Comparison of ENCODE assay signal across 7 cellular contexts in the genomic region with DNA sequence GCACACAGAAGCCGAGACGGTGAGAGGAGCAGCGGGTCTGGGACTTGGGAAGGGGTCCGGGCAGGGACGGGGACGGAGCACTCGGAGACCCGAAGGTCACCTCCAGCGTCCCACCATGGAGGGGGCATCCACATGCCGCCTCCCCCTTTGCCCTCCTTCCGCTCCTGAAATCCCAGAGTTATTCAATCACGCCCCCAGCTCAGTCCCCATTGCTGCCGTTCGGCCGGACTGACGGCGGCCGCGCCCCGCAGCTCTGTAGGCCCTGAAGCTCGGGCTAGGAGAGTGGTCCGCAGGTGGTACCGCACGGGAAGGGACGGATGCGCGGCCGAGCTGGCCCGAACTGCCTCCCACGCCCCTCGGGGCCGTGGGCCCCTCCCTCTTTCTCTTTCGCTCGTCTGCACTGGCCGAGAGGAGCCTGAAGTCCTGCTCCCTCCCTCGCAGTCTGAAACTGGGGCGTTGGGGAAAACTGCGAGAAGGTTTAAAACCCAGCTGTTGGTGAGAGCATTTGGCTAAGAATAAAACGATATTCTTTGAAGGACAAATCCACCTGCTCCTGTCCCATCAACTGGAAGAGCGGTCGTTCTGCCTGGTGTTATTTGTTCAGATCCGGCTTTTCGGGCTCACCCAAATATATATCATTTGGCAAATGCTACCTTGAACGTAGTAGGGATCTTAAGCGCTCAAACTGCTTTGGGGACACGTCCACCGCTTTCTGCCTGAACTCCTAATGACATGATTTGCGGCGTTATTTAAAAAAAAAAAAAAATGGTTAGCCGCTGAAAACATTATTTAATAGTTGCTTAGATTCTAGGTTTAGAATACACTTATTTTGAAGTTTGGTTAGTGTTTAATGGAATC. TPM values are rescaled to one million over a fixed set of nuclear protein-coding genes. Genes with fewer than 3 reads are reported as not detected.
A peak's percentile ranks its signal among the peaks of the same experiment; 100 is the strongest.
DNase-seq lines count a peak whose midpoint lies in the region; ATAC-seq and TF ChIP-seq lines count a peak whose summit lies in the region.

No MANE protein-coding gene starts in this region.

- TF ChIP-seq CTCF in colonic mucosa (IDR thresholded peaks at IDR 0.05) = no peak

- peak overlapping the region; percentile 97 to 98 for H3K9ac ChIP-seq in colonic mucosa (ENCODE audit: low read depth in 2 of 2, low read length in 2 of 2)

- H3K36me3 ChIP-seq in colonic mucosa = no peaks in the 10 kb centered on the region

- no peak for TF ChIP-seq POLR2A in GM18505 (IDR thresholded peaks at IDR 0.05; ENCODE audit: borderline replicate concordance, extremely low read depth, insufficient read depth, insufficient read length)

- peak; percentile 12 for DNase-seq in NCI-H128 (lab: John Stamatoyannopoulos, UW; ENCODE audit: unreplicated experiment)
- peak; percentile 72 for DNase-seq in activated CD4-positive, CD25-positive, alpha-beta regulatory T cell treated with anti-CD3 and anti-CD28 coated beads, Interleukin-2, amount 50 U/mL, for 72 hours
- peak; percentile 78 for DNase-seq in colonic mucosa
- DNase-seq in left kidney (ENCODE audit: low read depth, low spot score) = peak; percentile 92
- peak; percentile 62 for DNase-seq in stimulated activated CD4-positive, alpha-beta T cell treated with anti-CD3 and anti-CD28 coated beads, Interleukin-1b, Interleukin-23, amount 100 ng/mL, for 48 hours

- peaks cover 8% of the 10 kb centered on the region for H3K4me1 ChIP-seq in colonic mucosa

- H3K4me3 ChIP-seq in colonic mucosa = peak overlapping the region; percentile 95

- intact Hi-C loops in colonic mucosa (cut with DNase I) = no loop called here

- H3K27me3 ChIP-seq in colonic mucosa = no peaks in the 10 kb centered on the region

- ATAC-seq in GM18505 (IDR thresholded peaks at IDR 0.05; ENCODE audit: unreplicated experiment) (peak; percentile 48), HG02759 (IDR thresholded peaks at IDR 0.05; ENCODE audit: unreplicated experiment) (peak; percentile 56)

- no peaks in the 10 kb centered on the region for H3K9me3 ChIP-seq in colonic mucosa

- peak overlapping the region; percentile 95 for H3K27ac ChIP-seq in colonic mucosa

RNA-seq across cellular contexts. Expression of a gene that starts 0.7 kb away (rescaled TPM):
- total RNA-seq in colonic mucosa = 10 to 100 TPM; 54.7 to 63.0 TPM

RNA-seq across cellular contexts. Expression of a gene that starts 51.9 kb away (rescaled TPM):
- 100 to 1,000 TPM; 165 to 183 TPM for total RNA-seq in colonic mucosa

Comparison
In these comparisons a context has a peak if more than half of its experiments do, and no peak if none do; other contexts are left out.
1. Peak in every context shown above with its lines: DNase-seq, ATAC-seq, H3K4me3 ChIP-seq and H3K27ac ChIP-seq.
2. DNase-seq: peak in every context shown above with its lines; median percentile 92 in left kidney; 78 in colonic mucosa; 72 in activated CD4-positive, CD25-positive, alpha-beta regulatory T cell treated with anti-CD3 and anti-CD28 coated beads, Interleukin-2, amount 50 U/mL, for 72 hours; 62 in stimulated activated CD4-positive, alpha-beta T cell treated with anti-CD3 and anti-CD28 coated beads, Interleukin-1b, Interleukin-23, amount 100 ng/mL, for 48 hours; 12 in NCI-H128.